32 cellular contexts compared by ENCODE assay signal in the genomic region with DNA sequence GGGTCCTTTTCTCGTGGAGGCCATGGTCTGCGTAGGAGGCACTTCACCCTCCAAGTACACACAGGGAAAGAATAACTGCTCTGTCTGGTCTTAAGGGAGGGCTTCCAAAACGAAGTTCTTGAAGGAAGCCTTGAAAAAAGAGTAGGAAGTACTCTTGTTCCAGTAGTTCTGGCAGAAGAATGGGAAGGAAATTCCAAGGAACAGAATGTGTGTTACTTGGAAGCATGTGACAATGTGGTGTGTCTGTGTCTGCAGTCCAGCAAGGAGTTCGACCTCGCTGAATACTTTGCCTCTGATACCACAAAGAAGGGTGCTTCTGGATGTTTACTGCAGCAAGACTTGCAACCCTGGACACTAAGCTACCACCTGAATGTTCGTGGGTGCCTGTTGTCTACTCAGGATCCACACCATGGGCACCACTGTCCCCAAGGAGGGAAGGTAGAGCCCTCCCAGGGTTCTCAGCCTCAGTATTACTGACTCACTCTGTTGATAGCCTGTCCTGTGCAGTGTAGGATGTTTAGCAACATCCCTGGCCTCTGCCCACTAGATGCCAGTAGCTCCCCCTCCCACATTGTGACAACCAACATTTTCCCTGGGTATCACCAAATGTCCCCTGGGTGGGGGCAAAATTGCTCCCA.
"Had no signal": no experiment of that assay in that cellular context is flagged by ENCODE, and none has a peak within 500 bp of the region (broad histone marks: within the 10 kb centered on the region; RNA-seq: fewer than 3 reads in every experiment).

No MANE protein-coding gene starts in this region.

- H3K4me1 Mint-ChIP-seq: naive thymus-derived CD8-positive, alpha-beta T cell; neural crest cell; stimulated activated memory B cell treated with anti-CD40 and anti-IgM and Interleukin-4, amounts not matched to agents 10 μg/mL and 1 μg/mL and 100 μg/mL, for 72 hours; stimulated activated naive CD8-positive, alpha-beta T cell treated with anti-CD3 and anti-CD28 coated beads, Interleukin-15, amount 100 ng/mL, for 72 hours had no signal

- H3K4me3 ChIP-seq: ovary, psoas muscle, right lobe of liver, skin epidermis, smooth muscle cell, spleen, suprapubic skin, testis, tibial artery, transverse colon, upper lobe of right lung, uterus had no signal

- H3K27me3 ChIP-seq: ovary, right lobe of liver, spleen, suprapubic skin, testis, tibial artery, transverse colon, upper lobe of right lung, uterus had no signal

- DNase-seq: naive thymus-derived CD8-positive, alpha-beta T cell; nephron progenitor cell; nucleus accumbens; ovary; posterior cingulate gyrus; psoas muscle; right cardiac atrium; right lobe of liver; spleen; stimulated activated CD4-positive, alpha-beta T cell treated with anti-CD3 and anti-CD28 coated beads, Interleukin-12 subunit alpha, Interleukin-12 subunit beta, amount 100 ng/mL, for 4 hours; stimulated activated CD4-positive, alpha-beta T cell treated with anti-CD3 and anti-CD28 coated beads, Interleukin-1b, Interleukin-23, amount 100 ng/mL, for 48 hours; stimulated activated CD4-positive, alpha-beta T cell treated with anti-CD3 and anti-CD28 coated beads, Interleukin-4, amount 100 ng/mL, for 1 hour; stimulated activated CD4-positive, alpha-beta T cell treated with anti-CD3 and anti-CD28 coated beads, Interleukin-4, amount 100 ng/mL, for 4 hours; stimulated activated CD8-positive, alpha-beta memory T cell treated with anti-CD3 and anti-CD28 coated beads, Interleukin-4, amount 100 ng/mL, for 48 hours; stimulated activated naive CD4-positive, alpha-beta T cell; stimulated activated naive CD8-positive, alpha-beta T cell treated with anti-CD3 and anti-CD28 coated beads, Interleukin-15, amount 100 ng/mL, for 72 hours; stimulated activated naive CD8-positive, alpha-beta T cell treated with anti-CD3 and anti-CD28 coated beads, Interleukin-15, Interleukin-2, amounts not matched to agents 100 U/mL and 50 U/mL, for 24 hours; substantia nigra; testis; tibial artery; transverse colon; upper lobe of right lung; uterus had no signal

- ATAC-seq: naive thymus-derived CD8-positive, alpha-beta T cell; natural killer cell treated with Interleukin-12 subunit alpha and Interleukin-12 subunit beta and Interleukin-15 and Interleukin-18, amount 100 ng/mL, for 72 hours; psoas muscle; right cardiac atrium; right lobe of liver; stimulated activated memory B cell treated with anti-CD40 and anti-IgM and Interleukin-4, amounts not matched to agents 10 μg/mL and 1 μg/mL and 100 μg/mL, for 72 hours; stimulated activated naive CD8-positive, alpha-beta T cell treated with anti-CD3 and anti-CD28 coated beads, Interleukin-15, amount 100 ng/mL, for 72 hours; stimulated activated naive CD8-positive, alpha-beta T cell treated with anti-CD3 and anti-CD28 coated beads, Interleukin-15, Interleukin-2, amounts not matched to agents 100 U/mL and 50 U/mL, for 24 hours; upper lobe of right lung had no signal

- H3K36me3 Mint-ChIP-seq: naive thymus-derived CD8-positive, alpha-beta T cell; natural killer cell treated with Interleukin-12 subunit alpha and Interleukin-12 subunit beta and Interleukin-15 and Interleukin-18, amount 100 ng/mL, for 72 hours; stimulated activated memory B cell treated with anti-CD40 and anti-IgM and Interleukin-4, amounts not matched to agents 10 μg/mL and 1 μg/mL and 100 μg/mL, for 72 hours; type B pancreatic cell had no signal

- H3K4me3 Mint-ChIP-seq: naive thymus-derived CD8-positive, alpha-beta T cell; natural killer cell treated with Interleukin-12 subunit alpha and Interleukin-12 subunit beta and Interleukin-15 and Interleukin-18, amount 100 ng/mL, for 72 hours; nephron progenitor cell; neural crest cell; stimulated activated memory B cell treated with anti-CD40 and anti-IgM and Interleukin-4, amounts not matched to agents 10 μg/mL and 1 μg/mL and 100 μg/mL, for 72 hours; stimulated activated naive CD8-positive, alpha-beta T cell treated with anti-CD3 and anti-CD28 coated beads, Interleukin-15, amount 100 ng/mL, for 72 hours; type B pancreatic cell had no signal

- H3K27ac Mint-ChIP-seq: naive thymus-derived CD8-positive, alpha-beta T cell; natural killer cell treated with Interleukin-12 subunit alpha and Interleukin-12 subunit beta and Interleukin-15 and Interleukin-18, amount 100 ng/mL, for 72 hours; nephron progenitor cell; progenitor cell of endocrine pancreas; stimulated activated memory B cell treated with anti-CD40 and anti-IgM and Interleukin-4, amounts not matched to agents 10 μg/mL and 1 μg/mL and 100 μg/mL, for 72 hours; stimulated activated naive CD8-positive, alpha-beta T cell treated with anti-CD3 and anti-CD28 coated beads, Interleukin-15, amount 100 ng/mL, for 72 hours; type B pancreatic cell had no signal

- H3K36me3 ChIP-seq: neutrophil, ovary, right lobe of liver, spleen, suprapubic skin, tibial artery, transverse colon, upper lobe of right lung, uterus had no signal

- H3K27me3 Mint-ChIP-seq: stimulated activated memory B cell treated with anti-CD40 and anti-IgM and Interleukin-4, amounts not matched to agents 10 μg/mL and 1 μg/mL and 100 μg/mL, for 72 hours had no signal

- H3K9me3 Mint-ChIP-seq: natural killer cell treated with Interleukin-12 subunit alpha and Interleukin-12 subunit beta and Interleukin-15 and Interleukin-18, amount 100 ng/mL, for 72 hours; nephron progenitor cell; neural crest cell; type B pancreatic cell had no signal
